ENCODE assay signal across 9 cellular contexts in genomic region chr1:9537863-9538668, GRCh38. TPM values are rescaled to one million over a fixed set of nuclear protein-coding genes. Genes with fewer than 3 reads are reported as not detected.
DNase-seq lines count a peak whose midpoint lies in the region; ATAC-seq and TF ChIP-seq lines count a peak whose summit lies in the region.
"Had no signal": no experiment of that assay in that cellular context is flagged by ENCODE, and none has a peak within 500 bp of the region (broad histone marks: within the 10 kb centered on the region; RNA-seq: fewer than 3 reads in every experiment).

No MANE protein-coding gene starts in this region.

- H3K4me2 ChIP-seq in SK-N-SH (no peak overlapping the region), hepatocyte (peak overlapping the region; percentile 62)

- H2AFZ ChIP-seq in SK-N-SH (ENCODE audit: low read depth) = peak overlapping the region; percentile 84
- H2AFZ ChIP-seq in hepatocyte = peak overlapping the region; percentile 0

- TF ChIP-seq RAD21 in SK-N-SH (IDR thresholded peaks at IDR 0.05; ENCODE audit: low read length) = no peak

- H3K9me3 ChIP-seq in SK-N-SH (no peaks in the 10 kb centered on the region), hepatocyte (ENCODE audit: low read depth) (no peaks in the 10 kb centered on the region)
- H3K9me3 ChIP-seq: tibial artery had no signal

- H3K27me3 ChIP-seq in SK-N-SH (ENCODE audit: insufficient read depth) (no peaks in the 10 kb centered on the region), hepatocyte (no peaks in the 10 kb centered on the region)
- H3K27me3 ChIP-seq: tibial artery had no signal

- DNase-seq in SK-N-SH (no peak), T-cell (no peak), hepatocyte (ENCODE audit: low spot score) (peak; percentile 65), LoVo (ENCODE audit: low spot score) (no peak), NCI-H2171 (lab: John Stamatoyannopoulos, UW) (no peak), GDM1 (lab: John Stamatoyannopoulos, UW) (no peak)
- DNase-seq: tibial artery had no signal

- H3K9ac ChIP-seq in SK-N-SH = no peak overlapping the region

- H3K36me3 Mint-ChIP-seq in T-cell = no peaks in the 10 kb centered on the region
- peaks cover 5% of the 10 kb centered on the region for H3K36me3 Mint-ChIP-seq in stimulated activated memory B cell treated with anti-CD40 and anti-IgM and Interleukin-4, amounts not matched to agents 10 μg/mL and 1 μg/mL and 100 μg/mL, for 72 hours

- peaks cover 33% of the 10 kb centered on the region for H3K79me2 ChIP-seq in SK-N-SH (ENCODE audit: insufficient read depth)
- peaks cover 31% of the 10 kb centered on the region for H3K79me2 ChIP-seq in hepatocyte

- peaks cover 6% of the 10 kb centered on the region for H3F3A ChIP-seq in SK-N-SH (replicated peaks; ENCODE audit: insufficient read depth)

- no peaks in the 10 kb centered on the region for H3K9me3 Mint-ChIP-seq in T-cell
- H3K9me3 Mint-ChIP-seq in stimulated activated memory B cell treated with anti-CD40 and anti-IgM and Interleukin-4, amounts not matched to agents 10 μg/mL and 1 μg/mL and 100 μg/mL, for 72 hours = no peaks in the 10 kb centered on the region

- H3K27ac Mint-ChIP-seq in T-cell = peak overlapping the region; percentile 24 to 55
- peak overlapping the region; percentile 83 for H3K27ac Mint-ChIP-seq in stimulated activated memory B cell treated with anti-CD40 and anti-IgM and Interleukin-4, amounts not matched to agents 10 μg/mL and 1 μg/mL and 100 μg/mL, for 72 hours

- no peaks in the 10 kb centered on the region for H3K36me3 ChIP-seq in SK-N-SH (replicated peaks in 1 of 2; ENCODE audit: control insufficient read depth in 1 of 2, insufficient read depth in 2 of 2, low read length in 1 of 2)
- H3K36me3 ChIP-seq in hepatocyte (replicated peaks; ENCODE audit: insufficient read depth, low read depth) = no peaks in the 10 kb centered on the region
- H3K36me3 ChIP-seq: tibial artery had no signal

- H3K9me2 ChIP-seq in SK-N-SH (no peaks in the 10 kb centered on the region), hepatocyte (replicated peaks; ENCODE audit: insufficient read depth) (no peaks in the 10 kb centered on the region)

- WGBS in SK-N-SH (ENCODE audit: low lambda C conversion rate) = 93% methylated on average over 7 of the region's 7 CpGs
- WGBS in hepatocyte (ENCODE audit: low lambda C conversion rate, missing lambda C conversion rate) = 55% methylated on average over 7 of the region's 7 CpGs

- H3K4me3 ChIP-seq in SK-N-SH (ENCODE audit: low read depth in 2 of 2, low read length in 1 of 2) (no peak overlapping the region), hepatocyte (no peak overlapping the region)

- TF ChIP-seq CTCF in SK-N-SH (IDR thresholded peaks at IDR 0.05) = no peak
- no peak for TF ChIP-seq CTCF in hepatocyte (IDR thresholded peaks at IDR 0.05; ENCODE audit: poor library complexity)

- CTCF ChIA-PET in SK-N-SH (lab: Yijun Ruan, JAX) (interaction anchor here (0.7 kb wide), 1 partner anchor 44 kb away, joined by 3 read pairs; no protein-coding TSS in a partner anchor), T-cell (lab: Charles Lee) (interaction anchor here in 1 of 2 donors (0.5 to 0.6 kb wide), 2 partner anchors 44 to 1557 kb away, joined by 4 read pairs; no protein-coding TSS in a partner anchor)

- H3K4me3 Mint-ChIP-seq in T-cell = peak overlapping the region; percentile 44 to 77 (median 75)
- H3K4me3 Mint-ChIP-seq in stimulated activated memory B cell treated with anti-CD40 and anti-IgM and Interleukin-4, amounts not matched to agents 10 μg/mL and 1 μg/mL and 100 μg/mL, for 72 hours = no peak overlapping the region

- POLR2A ChIA-PET in SK-N-SH (lab: Yijun Ruan, JAX) (no interaction called here), T-cell (lab: Charles Lee) (interaction anchor here in 1 of 2 donors (0.5 to 0.7 kb wide), 2 partner anchors 184 to 261 kb away, joined by 3 read pairs; no protein-coding TSS in a partner anchor)

- peaks cover 18% of the 10 kb centered on the region; the same call in 1 of the 2 replicates for H4K20me1 ChIP-seq in SK-N-SH (ENCODE audit: insufficient read depth)
- H4K20me1 ChIP-seq in hepatocyte (ENCODE audit: insufficient read depth, poor library complexity, severe bottlenecking) = peaks cover 28% of the 10 kb centered on the region

- H3K27me3 Mint-ChIP-seq in T-cell = no peaks in the 10 kb centered on the region
- no peaks in the 10 kb centered on the region for H3K27me3 Mint-ChIP-seq in stimulated activated memory B cell treated with anti-CD40 and anti-IgM and Interleukin-4, amounts not matched to agents 10 μg/mL and 1 μg/mL and 100 μg/mL, for 72 hours

- H3K4me1 Mint-ChIP-seq in T-cell = peaks cover 31 to 34% (median 33%) of the 10 kb centered on the region in 3 donors
- peaks cover 39% of the 10 kb centered on the region for H3K4me1 Mint-ChIP-seq in stimulated activated memory B cell treated with anti-CD40 and anti-IgM and Interleukin-4, amounts not matched to agents 10 μg/mL and 1 μg/mL and 100 μg/mL, for 72 hours

- no peak for TF ChIP-seq EP300 in SK-N-SH (IDR thresholded peaks at IDR 0.05; ENCODE audit: borderline replicate concordance in 1 of 2, low read depth in 1 of 2, low read length in 1 of 2)

- ATAC-seq in SK-N-SH treated with all-trans-retinoic acid at 6 μM for 48 hours = no peak
- ATAC-seq in T-cell (replicated peaks in 1 of 4) = no peak
- no peak for ATAC-seq in stimulated activated memory B cell treated with anti-CD40 and anti-IgM and Interleukin-4, amounts not matched to agents 10 μg/mL and 1 μg/mL and 100 μg/mL, for 72 hours

- peaks cover 0 to 7% of the 10 kb centered on the region in 2 experiments; a peak in 2 of 4 replicates for H3K4me1 ChIP-seq in SK-N-SH (ENCODE audit: control insufficient read depth in 1 of 2, insufficient read depth in 2 of 2, low read depth in 1 of 2, low read length in 1 of 2)
- H3K4me1 ChIP-seq in hepatocyte (ENCODE audit: insufficient read depth) = peaks cover 28% of the 10 kb centered on the region

- H3K27ac ChIP-seq in SK-N-SH (ENCODE audit: low read depth in 2 of 2, low read length in 1 of 2) (no peak overlapping the region; a peak in 1 of 4 replicates), hepatocyte (peak overlapping the region; percentile 98)

TF ChIP-seq in SK-N-SH, 30 proteins besides CTCF, POLR2A, EP300 and RAD21 (continues in another document):
- TF ChIP-seq ELF1 (IDR thresholded peaks at IDR 0.05) (no peak), FOXJ3 (CRISPR knock-in tag; IDR thresholded peaks at IDR 0.05) (no peak), JUND (IDR thresholded peaks at IDR 0.05) (no peak), FOSL2 (IDR thresholded peaks at IDR 0.05; ENCODE audit: borderline replicate concordance, low read depth) (no peak), MEF2A (IDR thresholded peaks at IDR 0.05; ENCODE audit: borderline replicate concordance, low read depth) (no peak), TAF1 (IDR thresholded peaks at IDR 0.05; ENCODE audit: borderline replicate concordance, low read depth, low read length) (no peak), GATA2 (CRISPR knock-in tag; IDR thresholded peaks at IDR 0.05) (no peak), CHD2 (IDR thresholded peaks at IDR 0.05; ENCODE audit: low read length, partially characterized antibody) (no peak), YY1 (IDR thresholded peaks at IDR 0.05; ENCODE audit: low read depth) (no peak), RFX5 (IDR thresholded peaks at IDR 0.05; ENCODE audit: low read length) (no peak)

TF ChIP-seq in SK-N-SH treated with all-trans-retinoic acid at 6 μM for 48 hours, 23 proteins besides CTCF, POLR2A, EP300 and RAD21 (continues in another document):
- TF ChIP-seq ZC3H10 (CRISPR knock-in tag; IDR thresholded peaks at IDR 0.05) (no peak), CSDC2 (CRISPR knock-in tag; IDR thresholded peaks at IDR 0.05) (no peak), ISL1 (CRISPR knock-in tag; IDR thresholded peaks at IDR 0.05) (no peak), ARNTL (CRISPR knock-in tag; IDR thresholded peaks at IDR 0.05; ENCODE audit: borderline replicate concordance, low read depth) (no peak), GLIS3 (CRISPR knock-in tag; IDR thresholded peaks at IDR 0.05) (no peak), ESRRG (CRISPR knock-in tag; IDR thresholded peaks at IDR 0.05) (no peak), PATZ1 (CRISPR knock-in tag; IDR thresholded peaks at IDR 0.05; ENCODE audit: borderline replicate concordance) (no peak), ZFP3 (CRISPR knock-in tag; IDR thresholded peaks at IDR 0.05) (no peak), ZNF565 (CRISPR knock-in tag; conservative IDR thresholded peaks at IDR 0.05; ENCODE audit: low read depth) (no peak), ZFP30 (CRISPR knock-in tag; IDR thresholded peaks at IDR 0.05) (no peak)

RNA-seq across cellular contexts. Expression of gene SLC25A33, which starts 1.2 kb away (rescaled TPM):
- 4.8 and 5.0 TPM in 2 replicates for polyA plus RNA-seq in SK-N-SH (2012; rRNA removed)
- polyA plus RNA-seq in SK-N-SH (2012; cell fraction: cytosol; rRNA removed) = 6.6 and 7.0 TPM in 2 replicates
- polyA plus RNA-seq in SK-N-SH (2012; cell fraction: nucleus; rRNA removed) = 1.5 and 2.8 TPM in 2 replicates
- total RNA-seq in T-cell = 1 to 10 TPM; 2.8 to 6.2 (median 4.4) TPM
- 21.7 and 22.1 TPM in 2 replicates for total RNA-seq in hepatocyte
- polyA plus RNA-seq in hepatocyte = 10.8 and 14.4 TPM in 2 replicates

RNA-seq across cellular contexts. Expression of gene TMEM201, which starts 50.6 kb away (rescaled TPM):
- polyA plus RNA-seq in SK-N-SH (2012; rRNA removed) (3.0 and 8.2 TPM in 2 replicates), hepatocyte (8.7 and 11.2 TPM in 2 replicates)
- 2.7 and 5.1 TPM in 2 replicates for polyA plus RNA-seq in SK-N-SH (2012; cell fraction: cytosol; rRNA removed)
- polyA plus RNA-seq in SK-N-SH (2012; cell fraction: nucleus; rRNA removed) = 17.3 and 19.4 TPM in 2 replicates
- total RNA-seq in T-cell (10 to 100 TPM; 11.4 to 14.6 (median 12.5) TPM), hepatocyte (3.6 and 3.7 TPM in 2 replicates)
